27 cellular contexts compared by ENCODE assay signal in the genomic region with DNA sequence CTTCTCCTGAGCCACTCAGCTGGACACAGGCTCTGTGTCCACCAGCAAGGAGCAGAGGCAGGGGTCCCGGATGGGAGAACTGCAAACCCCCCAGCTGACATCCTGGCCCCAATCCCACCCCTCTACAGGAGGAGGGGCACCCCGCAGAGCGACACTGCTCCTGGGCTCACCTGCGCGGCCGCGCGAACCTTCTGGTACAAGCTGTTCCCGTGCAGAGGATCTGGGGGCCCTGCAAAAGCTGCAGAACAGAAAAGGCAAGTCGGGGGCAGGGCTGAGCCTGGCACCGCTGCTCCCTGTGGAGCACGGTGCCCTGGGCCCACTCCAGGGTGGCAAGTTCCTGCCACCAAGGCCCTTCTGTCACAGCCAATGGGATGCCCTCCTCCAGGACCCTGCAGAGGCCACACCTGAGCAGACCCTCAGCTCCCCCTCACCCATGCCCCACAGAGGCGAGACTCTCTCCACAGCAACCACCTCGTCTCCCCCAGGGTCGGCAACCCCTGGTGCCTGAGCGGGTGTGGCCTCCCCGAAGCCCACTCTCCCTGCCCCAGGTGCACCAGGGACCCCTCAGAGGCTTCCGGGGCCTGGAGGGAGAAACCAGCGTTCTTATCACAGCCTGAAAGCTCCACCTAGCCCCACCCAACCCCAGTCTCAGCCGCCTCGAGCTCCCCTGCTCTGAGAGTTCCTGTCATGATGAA.
"Had no signal": no experiment of that assay in that cellular context is flagged by ENCODE, and none has a peak within 500 bp of the region (broad histone marks: within the 10 kb centered on the region; RNA-seq: fewer than 3 reads in every experiment).

No MANE protein-coding gene starts in this region.

- DNase-seq: activated CD4-positive, alpha-beta memory T cell treated with anti-CD3 and anti-CD28 coated beads for 36 hours; activated CD4-positive, alpha-beta T cell treated with anti-CD3 and anti-CD28 coated beads for 36 hours; activated CD4-positive, alpha-beta T cell treated with anti-CD3 and anti-CD28 coated beads, Interleukin-2, amount 10 ng/mL, durations not matched to agents 24 days and 14 days; activated CD4-positive, CD25-positive, alpha-beta regulatory T cell; activated CD4-positive, CD25-positive, alpha-beta regulatory T cell treated with anti-CD3 and anti-CD28 coated beads, Interleukin-2, amount 50 U/mL, for 72 hours; activated CD8-positive, alpha-beta memory T cell treated with anti-CD3 and anti-CD28 coated beads, Interleukin-2, amount 50 U/mL, for 48 hours; activated gamma-delta T cell; activated naive CD4-positive, alpha-beta T cell; activated naive CD4-positive, alpha-beta T cell treated with anti-CD3 and anti-CD28 coated beads, Interleukin-2, amount 10 ng/mL, durations not matched to agents 7 days and 5 days; activated naive CD8-positive, alpha-beta T cell treated with anti-CD3 and anti-CD28 coated beads, Interleukin-2, amount 10 ng/mL, durations not matched to agents 7 days and 5 days; activated T-cell treated with anti-CD3 and anti-CD28 coated beads for 4 hours; activated T-cell treated with anti-CD3 and anti-CD28 coated beads, Interleukin-2, amount 50 U/mL, for 24 hours; activated T-cell treated with anti-CD3 and anti-CD28 coated beads, Interleukin-2, amount 50 U/mL, for 72 hours; dorsolateral prefrontal cortex; effector memory CD4-positive, alpha-beta T cell; endodermal cell; foreskin keratinocyte; gastrocnemius medialis; T-helper 2 cell had no signal

- H3K4me1 ChIP-seq: foreskin keratinocyte had no signal

- H3K27ac ChIP-seq: ascending aorta, breast epithelium, coronary artery, dorsolateral prefrontal cortex, esophagus muscularis mucosa, foreskin keratinocyte, gastrocnemius medialis had no signal

- H3K4me3 ChIP-seq: ascending aorta, breast epithelium, coronary artery, dorsolateral prefrontal cortex, esophagus muscularis mucosa, gastrocnemius medialis had no signal

- ATAC-seq: activated CD4-positive, alpha-beta T cell treated with anti-CD3 and anti-CD28 coated beads for 36 hours; activated naive CD4-positive, alpha-beta T cell treated with anti-CD3 and anti-CD28 coated beads, Interleukin-2, amount 50 U/mL, for 72 hours; activated T-cell treated with anti-CD3 and anti-CD28 coated beads, Interleukin-2, amount 50 U/mL, for 72 hours; foreskin keratinocyte; gastrocnemius medialis had no signal

- H3K9me3 Mint-ChIP-seq: activated CD4-positive, alpha-beta memory T cell treated with anti-CD3 and anti-CD28 coated beads for 36 hours; activated CD4-positive, alpha-beta T cell treated with anti-CD3 and anti-CD28 coated beads, Interleukin-2, amount 10 ng/mL, durations not matched to agents 24 days and 14 days; activated naive CD4-positive, alpha-beta T cell treated with anti-CD3 and anti-CD28 coated beads, Interleukin-2, amount 10 ng/mL, durations not matched to agents 7 days and 5 days; activated naive CD4-positive, alpha-beta T cell treated with anti-CD3 and anti-CD28 coated beads, Interleukin-2, amount 50 U/mL, for 72 hours; activated naive CD8-positive, alpha-beta T cell treated with anti-CD3 and anti-CD28 coated beads, Interleukin-2, amount 10 ng/mL, durations not matched to agents 7 days and 5 days; activated T-cell treated with anti-CD3 and anti-CD28 coated beads, Interleukin-2, amount 50 U/mL, for 24 hours; activated T-cell treated with anti-CD3 and anti-CD28 coated beads, Interleukin-2, amount 50 U/mL, for 72 hours; brain; central memory CD8-positive, alpha-beta T cell; dendritic cell treated with granulocyte-macrophage colony-stimulating factor and Interleukin-4, amounts not matched to agents 40 ng/mL and 50 ng/mL, for 4 days; endodermal cell had no signal

- H3K27ac Mint-ChIP-seq: activated CD4-positive, alpha-beta memory T cell treated with anti-CD3 and anti-CD28 coated beads for 36 hours; activated CD4-positive, alpha-beta T cell treated with anti-CD3 and anti-CD28 coated beads for 36 hours; activated CD4-positive, alpha-beta T cell treated with anti-CD3 and anti-CD28 coated beads, Interleukin-2, amount 10 ng/mL, durations not matched to agents 24 days and 14 days; activated naive CD4-positive, alpha-beta T cell treated with anti-CD3 and anti-CD28 coated beads, Interleukin-2, amount 10 ng/mL, durations not matched to agents 7 days and 5 days; activated naive CD8-positive, alpha-beta T cell treated with anti-CD3 and anti-CD28 coated beads, Interleukin-2, amount 10 ng/mL, durations not matched to agents 7 days and 5 days; activated T-cell treated with anti-CD3 and anti-CD28 coated beads, Interleukin-2, amount 50 U/mL, for 24 hours; activated T-cell treated with anti-CD3 and anti-CD28 coated beads, Interleukin-2, amount 50 U/mL, for 72 hours; brain; dendritic cell treated with granulocyte-macrophage colony-stimulating factor and Interleukin-4, amounts not matched to agents 40 ng/mL and 50 ng/mL, for 4 days had no signal

- H3K27me3 ChIP-seq: ascending aorta, breast epithelium, dorsolateral prefrontal cortex, esophagus muscularis mucosa, foreskin keratinocyte, gastrocnemius medialis had no signal

- H3K36me3 ChIP-seq: breast epithelium had no signal

- H3K27me3 Mint-ChIP-seq: activated CD4-positive, alpha-beta memory T cell treated with anti-CD3 and anti-CD28 coated beads for 36 hours; activated CD4-positive, alpha-beta T cell treated with anti-CD3 and anti-CD28 coated beads for 36 hours; activated CD4-positive, alpha-beta T cell treated with anti-CD3 and anti-CD28 coated beads, Interleukin-2, amount 10 ng/mL, durations not matched to agents 24 days and 14 days; activated naive CD4-positive, alpha-beta T cell treated with anti-CD3 and anti-CD28 coated beads, Interleukin-2, amount 10 ng/mL, durations not matched to agents 7 days and 5 days; activated naive CD8-positive, alpha-beta T cell treated with anti-CD3 and anti-CD28 coated beads, Interleukin-2, amount 10 ng/mL, durations not matched to agents 7 days and 5 days; activated T-cell treated with anti-CD3 and anti-CD28 coated beads, Interleukin-2, amount 50 U/mL, for 24 hours; brain; central memory CD8-positive, alpha-beta T cell; dendritic cell treated with granulocyte-macrophage colony-stimulating factor and Interleukin-4, amounts not matched to agents 40 ng/mL and 50 ng/mL, for 4 days had no signal

- H3K9me3 ChIP-seq: ascending aorta, breast epithelium, esophagus muscularis mucosa, gastrocnemius medialis had no signal

- H3K4me3 Mint-ChIP-seq: activated CD4-positive, alpha-beta memory T cell treated with anti-CD3 and anti-CD28 coated beads for 36 hours; activated CD4-positive, alpha-beta T cell treated with anti-CD3 and anti-CD28 coated beads for 36 hours; activated CD4-positive, alpha-beta T cell treated with anti-CD3 and anti-CD28 coated beads, Interleukin-2, amount 10 ng/mL, durations not matched to agents 24 days and 14 days; activated naive CD4-positive, alpha-beta T cell treated with anti-CD3 and anti-CD28 coated beads, Interleukin-2, amount 10 ng/mL, durations not matched to agents 7 days and 5 days; activated naive CD8-positive, alpha-beta T cell treated with anti-CD3 and anti-CD28 coated beads, Interleukin-2, amount 10 ng/mL, durations not matched to agents 7 days and 5 days; activated T-cell treated with anti-CD3 and anti-CD28 coated beads, Interleukin-2, amount 50 U/mL, for 24 hours; activated T-cell treated with anti-CD3 and anti-CD28 coated beads, Interleukin-2, amount 50 U/mL, for 72 hours; dendritic cell treated with granulocyte-macrophage colony-stimulating factor and Interleukin-4, amounts not matched to agents 40 ng/mL and 50 ng/mL, for 4 days; endodermal cell had no signal
